ENCODE assay signal across 1 cellular context in genomic region chr19:5718579-5719273, GRCh38.
TF ChIP-seq lines count a peak whose summit lies in the region.

No MANE protein-coding gene starts in this region.

TF ChIP-seq in K562, 482 proteins besides CTCF, POLR2A, EP300 and RAD21 (continued from another document and continues in another):
- TF ChIP-seq ZNF318 (IDR thresholded peaks at IDR 0.05; ENCODE audit: borderline replicate concordance in 1 of 2, low read depth in 1 of 2) (peak in 1 of 2 experiments; percentile 70; a peak in 2 of 4 replicates), HDGF (IDR thresholded peaks at IDR 0.05) (no peak), DMBX1 (CRISPR knock-in tag; IDR thresholded peaks at IDR 0.05; ENCODE audit: borderline replicate concordance) (no peak; the same call in 1 of the 2 replicates), SMAD2 (IDR thresholded peaks at IDR 0.05; ENCODE audit: low read depth, low read length) (no peak), HINFP (tag; conservative IDR thresholded peaks at IDR 0.05; ENCODE audit: low read depth) (no peak), DNMT1 (IDR thresholded peaks at IDR 0.05) (no peak), ATF4 (CRISPR knock-in tag; IDR thresholded peaks at IDR 0.05) (peak; percentile 98), MECOM (CRISPR knock-in tag; IDR thresholded peaks at IDR 0.05) (0 out of 2 replicates have a peak, but pooled peaks have one; percentile 5), BRCA1 (IDR thresholded peaks at IDR 0.05) (no peak), BRCA1 (CRISPR knock-in tag; IDR thresholded peaks at IDR 0.05) (no peak), SPI1 (IDR thresholded peaks at IDR 0.05; ENCODE audit: borderline replicate concordance, low read depth, low read length) (no peak), HEY1 (CRISPR knock-in tag; IDR thresholded peaks at IDR 0.05; ENCODE audit: borderline replicate concordance) (no peak), MLLT1 (IDR thresholded peaks at IDR 0.05) (peak; percentile 89 to 92), MAX (CRISPR knock-in tag; IDR thresholded peaks at IDR 0.05) (no peak), ZNF780A (CRISPR knock-in tag; IDR thresholded peaks at IDR 0.05) (peak; percentile 55; the same call in 1 of the 2 replicates), TFAM (CRISPR knock-in tag; conservative IDR thresholded peaks at IDR 0.05) (no peak), PRMT5 (CRISPR knock-in tag; IDR thresholded peaks at IDR 0.05) (no peak), KAT2B (IDR thresholded peaks at IDR 0.05; ENCODE audit: low read depth, low read length) (no peak), CLOCK (CRISPR knock-in tag; IDR thresholded peaks at IDR 0.05; ENCODE audit: borderline replicate concordance) (no peak), PHTF2 (CRISPR knock-in tag; IDR thresholded peaks at IDR 0.05) (no peak), HOXB6 (CRISPR knock-in tag; IDR thresholded peaks at IDR 0.05; ENCODE audit: borderline replicate concordance) (peak; percentile 51; the same call in 1 of the 2 replicates), ZNF124 (CRISPR knock-in tag; IDR thresholded peaks at IDR 0.05) (no peak), TCFL5 (CRISPR knock-in tag; conservative IDR thresholded peaks at IDR 0.05) (no peak), ZNF518B (CRISPR knock-in tag; IDR thresholded peaks at IDR 0.05) (no peak), ZBTB33 (CRISPR knock-in tag; IDR thresholded peaks at IDR 0.05) (no peak), PHF8 (IDR thresholded peaks at IDR 0.05; ENCODE audit: borderline replicate concordance, low read length) (peak; percentile 31; the same call in 1 of the 2 replicates), RCOR1 (IDR thresholded peaks at IDR 0.05; ENCODE audit: borderline replicate concordance in 1 of 2, low read depth in 2 of 2, low read length in 2 of 2) (0 out of 4 replicates have a peak, but pooled peaks of 1 of the 2 experiments have one; percentile 48), ZNF311 (CRISPR knock-in tag; IDR thresholded peaks at IDR 0.05) (0 out of 2 replicates have a peak, but pooled peaks have one; percentile 21), AFF1 (IDR thresholded peaks at IDR 0.05; ENCODE audit: low read depth in 1 of 2, partially characterized antibody in 2 of 2) (peak; percentile 76 to 88)
